In genomic region chr13:111941845-111942447, GRCh38 we compare ENCODE assay signal across 1 cellular context.
TF ChIP-seq lines count a peak whose summit lies in the region.

No MANE protein-coding gene starts in this region.

TF ChIP-seq in GM12878, 131 proteins besides CTCF, POLR2A, EP300 and RAD21 (continued from another document):
- TF ChIP-seq CUX1 (IDR thresholded peaks at IDR 0.05; ENCODE audit: insufficient replicate concordance, low read depth, low read length): no peak
- TF ChIP-seq BCL3 (IDR thresholded peaks at IDR 0.05; ENCODE audit: borderline replicate concordance, insufficient read depth, low read depth, low read length, poor library complexity, severe bottlenecking): peak; percentile 88
